In genomic region chr2:214737188-214737587, GRCh38 we compare ENCODE assay signal across 10 cellular contexts.
DNase-seq lines count a peak whose midpoint lies in the region; ATAC-seq and TF ChIP-seq lines count a peak whose summit lies in the region.
"Had no signal": no experiment of that assay in that cellular context is flagged by ENCODE, and none has a peak within 500 bp of the region (broad histone marks: within the 10 kb centered on the region; RNA-seq: fewer than 3 reads in every experiment).

No MANE protein-coding gene starts in this region.

- ATAC-seq in stimulated activated naive CD8-positive, alpha-beta T cell treated with anti-CD3 and anti-CD28 coated beads, Interleukin-15, amount 100 ng/mL, for 72 hours, result peak; percentile 80
- no peak for ATAC-seq in stimulated activated naive CD8-positive, alpha-beta T cell treated with anti-CD3 and anti-CD28 coated beads, Interleukin-15, Interleukin-2, amounts not matched to agents 100 U/mL and 50 U/mL, for 24 hours
- ATAC-seq in GM21723 (IDR thresholded peaks at IDR 0.05; ENCODE audit: unreplicated experiment), result peak; percentile 98
- peak; percentile 98 for ATAC-seq in HG03196 (IDR thresholded peaks at IDR 0.05; ENCODE audit: unreplicated experiment)
- no peak for ATAC-seq in Right ventricle myocardium superior (ENCODE audit: poor library complexity)

- H3K4me1 Mint-ChIP-seq in stimulated activated naive CD8-positive, alpha-beta T cell treated with anti-CD3 and anti-CD28 coated beads, Interleukin-15, amount 100 ng/mL, for 72 hours, result no peaks in the 10 kb centered on the region
- H3K4me1 Mint-ChIP-seq in type B pancreatic cell (ENCODE audit: unreplicated experiment), result no peaks in the 10 kb centered on the region

- no peaks in the 10 kb centered on the region for H3K36me3 Mint-ChIP-seq in type B pancreatic cell

- TF ChIP-seq POLR2A in erythroblast (IDR thresholded peaks at IDR 0.05; ENCODE audit: low read length), result no peak

- no peaks in the 10 kb centered on the region for H3K9me3 Mint-ChIP-seq in stimulated activated naive CD8-positive, alpha-beta T cell treated with anti-CD3 and anti-CD28 coated beads, Interleukin-15, amount 100 ng/mL, for 72 hours
- no peaks in the 10 kb centered on the region for H3K9me3 Mint-ChIP-seq in type B pancreatic cell

- DNase-seq in stimulated activated naive CD8-positive, alpha-beta T cell treated with anti-CD3 and anti-CD28 coated beads, Interleukin-15, amount 100 ng/mL, for 72 hours, result no peak
- no peak for DNase-seq in stimulated activated naive CD8-positive, alpha-beta T cell treated with anti-CD3 and anti-CD28 coated beads, Interleukin-15, Interleukin-2, amounts not matched to agents 100 U/mL and 50 U/mL, for 24 hours
- DNase-seq in putamen (ENCODE audit: low spot score), result no peak
- DNase-seq in Right ventricle myocardium superior, result no peak
- no peak for DNase-seq in type B pancreatic cell (ENCODE audit: extremely low spot score, unreplicated experiment)
- no peak for DNase-seq in erythroblast (lab: John Stamatoyannopoulos, UW)
- DNase-seq: kidney glomerular epithelial cell, NCI-H2081 treated with DMSO at 0.1 percent for 48 hours had no signal

- no peaks in the 10 kb centered on the region for H3K27me3 Mint-ChIP-seq in stimulated activated naive CD8-positive, alpha-beta T cell treated with anti-CD3 and anti-CD28 coated beads, Interleukin-15, amount 100 ng/mL, for 72 hours
- no peaks in the 10 kb centered on the region for H3K27me3 Mint-ChIP-seq in type B pancreatic cell

- no peak overlapping the region for H3K27ac Mint-ChIP-seq in stimulated activated naive CD8-positive, alpha-beta T cell treated with anti-CD3 and anti-CD28 coated beads, Interleukin-15, amount 100 ng/mL, for 72 hours
- H3K27ac Mint-ChIP-seq in type B pancreatic cell, result no peak overlapping the region

- no peak overlapping the region for H3K4me3 Mint-ChIP-seq in stimulated activated naive CD8-positive, alpha-beta T cell treated with anti-CD3 and anti-CD28 coated beads, Interleukin-15, amount 100 ng/mL, for 72 hours
- no peak overlapping the region for H3K4me3 Mint-ChIP-seq in type B pancreatic cell

- TF ChIP-seq CTCF in type B pancreatic cell (conservative IDR thresholded peaks at IDR 0.05), result no peak

- intact Hi-C loops in Right ventricle myocardium superior (cut with DNase I), result no loop called here

Comparison
In these comparisons a context has a peak if more than half of its experiments do, and no peak if none do; other contexts are left out.
1. ATAC-seq: peak in stimulated activated naive CD8-positive, alpha-beta T cell treated with anti-CD3 and anti-CD28 coated beads, Interleukin-15, amount 100 ng/mL, for 72 hours (single experiment), GM21723 (single experiment) and HG03196 (single experiment); none in stimulated activated naive CD8-positive, alpha-beta T cell treated with anti-CD3 and anti-CD28 coated beads, Interleukin-15, Interleukin-2, amounts not matched to agents 100 U/mL and 50 U/mL, for 24 hours (single experiment) and Right ventricle myocardium superior (single experiment).